In the genomic region with DNA sequence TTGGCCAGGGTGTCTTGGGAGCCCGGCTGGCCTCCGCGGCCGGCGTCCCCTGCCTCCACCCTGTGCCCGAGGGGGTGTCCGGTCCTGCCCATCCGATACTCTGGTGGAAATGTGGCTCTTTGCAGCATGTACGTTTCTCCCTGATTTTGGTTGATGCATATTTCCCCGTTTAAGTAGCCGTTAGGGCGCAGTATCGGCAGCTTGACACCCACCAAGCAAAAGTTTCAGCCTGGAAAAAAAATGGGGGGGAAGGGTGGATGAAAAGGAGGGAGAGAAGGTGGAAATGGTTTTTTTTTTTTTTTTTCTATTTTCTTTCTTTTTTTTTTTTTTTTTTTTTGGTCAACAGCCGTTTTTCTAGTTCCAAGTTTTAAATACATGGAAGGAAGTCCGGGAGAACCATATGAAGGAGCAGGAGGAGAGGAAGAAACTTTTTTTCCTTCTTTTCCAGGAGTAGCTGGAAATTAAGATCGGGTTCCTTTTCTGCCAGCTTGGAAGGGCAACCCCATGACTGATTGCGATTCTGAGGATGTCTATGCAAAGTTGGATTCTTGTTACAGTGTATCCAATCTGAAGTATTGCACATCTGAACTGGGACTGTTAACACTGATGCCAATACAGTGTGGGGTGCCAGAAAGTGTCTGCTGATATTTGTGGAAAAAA, we compare ENCODE assay signal across 1 cellular context.
TF ChIP-seq lines count a peak whose summit lies in the region.

No MANE protein-coding gene starts in this region.

TF ChIP-seq in K562, 482 proteins besides CTCF, POLR2A, EP300 and RAD21 (continued from another document and continues in another):
- TF ChIP-seq, protein P1, sequence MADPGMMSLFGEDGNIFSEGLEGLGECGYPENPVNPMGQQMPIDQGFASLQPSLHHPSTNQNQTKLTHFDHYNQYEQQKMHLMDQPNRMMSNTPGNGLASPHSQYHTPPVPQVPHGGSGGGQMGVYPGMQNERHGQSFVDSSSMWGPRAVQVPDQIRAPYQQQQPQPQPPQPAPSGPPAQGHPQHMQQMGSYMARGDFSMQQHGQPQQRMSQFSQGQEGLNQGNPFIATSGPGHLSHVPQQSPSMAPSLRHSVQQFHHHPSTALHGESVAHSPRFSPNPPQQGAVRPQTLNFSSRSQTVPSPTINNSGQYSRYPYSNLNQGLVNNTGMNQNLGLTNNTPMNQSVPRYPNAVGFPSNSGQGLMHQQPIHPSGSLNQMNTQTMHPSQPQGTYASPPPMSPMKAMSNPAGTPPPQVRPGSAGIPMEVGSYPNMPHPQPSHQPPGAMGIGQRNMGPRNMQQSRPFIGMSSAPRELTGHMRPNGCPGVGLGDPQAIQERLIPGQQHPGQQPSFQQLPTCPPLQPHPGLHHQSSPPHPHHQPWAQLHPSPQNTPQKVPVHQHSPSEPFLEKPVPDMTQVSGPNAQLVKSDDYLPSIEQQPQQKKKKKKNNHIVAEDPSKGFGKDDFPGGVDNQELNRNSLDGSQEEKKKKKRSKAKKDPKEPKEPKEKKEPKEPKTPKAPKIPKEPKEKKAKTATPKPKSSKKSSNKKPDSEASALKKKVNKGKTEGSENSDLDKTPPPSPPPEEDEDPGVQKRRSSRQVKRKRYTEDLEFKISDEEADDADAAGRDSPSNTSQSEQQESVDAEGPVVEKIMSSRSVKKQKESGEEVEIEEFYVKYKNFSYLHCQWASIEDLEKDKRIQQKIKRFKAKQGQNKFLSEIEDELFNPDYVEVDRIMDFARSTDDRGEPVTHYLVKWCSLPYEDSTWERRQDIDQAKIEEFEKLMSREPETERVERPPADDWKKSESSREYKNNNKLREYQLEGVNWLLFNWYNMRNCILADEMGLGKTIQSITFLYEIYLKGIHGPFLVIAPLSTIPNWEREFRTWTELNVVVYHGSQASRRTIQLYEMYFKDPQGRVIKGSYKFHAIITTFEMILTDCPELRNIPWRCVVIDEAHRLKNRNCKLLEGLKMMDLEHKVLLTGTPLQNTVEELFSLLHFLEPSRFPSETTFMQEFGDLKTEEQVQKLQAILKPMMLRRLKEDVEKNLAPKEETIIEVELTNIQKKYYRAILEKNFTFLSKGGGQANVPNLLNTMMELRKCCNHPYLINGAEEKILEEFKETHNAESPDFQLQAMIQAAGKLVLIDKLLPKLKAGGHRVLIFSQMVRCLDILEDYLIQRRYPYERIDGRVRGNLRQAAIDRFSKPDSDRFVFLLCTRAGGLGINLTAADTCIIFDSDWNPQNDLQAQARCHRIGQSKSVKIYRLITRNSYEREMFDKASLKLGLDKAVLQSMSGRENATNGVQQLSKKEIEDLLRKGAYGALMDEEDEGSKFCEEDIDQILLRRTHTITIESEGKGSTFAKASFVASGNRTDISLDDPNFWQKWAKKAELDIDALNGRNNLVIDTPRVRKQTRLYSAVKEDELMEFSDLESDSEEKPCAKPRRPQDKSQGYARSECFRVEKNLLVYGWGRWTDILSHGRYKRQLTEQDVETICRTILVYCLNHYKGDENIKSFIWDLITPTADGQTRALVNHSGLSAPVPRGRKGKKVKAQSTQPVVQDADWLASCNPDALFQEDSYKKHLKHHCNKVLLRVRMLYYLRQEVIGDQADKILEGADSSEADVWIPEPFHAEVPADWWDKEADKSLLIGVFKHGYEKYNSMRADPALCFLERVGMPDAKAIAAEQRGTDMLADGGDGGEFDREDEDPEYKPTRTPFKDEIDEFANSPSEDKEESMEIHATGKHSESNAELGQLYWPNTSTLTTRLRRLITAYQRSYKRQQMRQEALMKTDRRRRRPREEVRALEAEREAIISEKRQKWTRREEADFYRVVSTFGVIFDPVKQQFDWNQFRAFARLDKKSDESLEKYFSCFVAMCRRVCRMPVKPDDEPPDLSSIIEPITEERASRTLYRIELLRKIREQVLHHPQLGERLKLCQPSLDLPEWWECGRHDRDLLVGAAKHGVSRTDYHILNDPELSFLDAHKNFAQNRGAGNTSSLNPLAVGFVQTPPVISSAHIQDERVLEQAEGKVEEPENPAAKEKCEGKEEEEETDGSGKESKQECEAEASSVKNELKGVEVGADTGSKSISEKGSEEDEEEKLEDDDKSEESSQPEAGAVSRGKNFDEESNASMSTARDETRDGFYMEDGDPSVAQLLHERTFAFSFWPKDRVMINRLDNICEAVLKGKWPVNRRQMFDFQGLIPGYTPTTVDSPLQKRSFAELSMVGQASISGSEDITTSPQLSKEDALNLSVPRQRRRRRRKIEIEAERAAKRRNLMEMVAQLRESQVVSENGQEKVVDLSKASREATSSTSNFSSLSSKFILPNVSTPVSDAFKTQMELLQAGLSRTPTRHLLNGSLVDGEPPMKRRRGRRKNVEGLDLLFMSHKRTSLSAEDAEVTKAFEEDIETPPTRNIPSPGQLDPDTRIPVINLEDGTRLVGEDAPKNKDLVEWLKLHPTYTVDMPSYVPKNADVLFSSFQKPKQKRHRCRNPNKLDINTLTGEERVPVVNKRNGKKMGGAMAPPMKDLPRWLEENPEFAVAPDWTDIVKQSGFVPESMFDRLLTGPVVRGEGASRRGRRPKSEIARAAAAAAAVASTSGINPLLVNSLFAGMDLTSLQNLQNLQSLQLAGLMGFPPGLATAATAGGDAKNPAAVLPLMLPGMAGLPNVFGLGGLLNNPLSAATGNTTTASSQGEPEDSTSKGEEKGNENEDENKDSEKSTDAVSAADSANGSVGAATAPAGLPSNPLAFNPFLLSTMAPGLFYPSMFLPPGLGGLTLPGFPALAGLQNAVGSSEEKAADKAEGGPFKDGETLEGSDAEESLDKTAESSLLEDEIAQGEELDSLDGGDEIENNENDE (IDR thresholded peaks at IDR 0.05; ENCODE audit: low read depth, low read length) = no peak
- TF ChIP-seq, protein P2, sequence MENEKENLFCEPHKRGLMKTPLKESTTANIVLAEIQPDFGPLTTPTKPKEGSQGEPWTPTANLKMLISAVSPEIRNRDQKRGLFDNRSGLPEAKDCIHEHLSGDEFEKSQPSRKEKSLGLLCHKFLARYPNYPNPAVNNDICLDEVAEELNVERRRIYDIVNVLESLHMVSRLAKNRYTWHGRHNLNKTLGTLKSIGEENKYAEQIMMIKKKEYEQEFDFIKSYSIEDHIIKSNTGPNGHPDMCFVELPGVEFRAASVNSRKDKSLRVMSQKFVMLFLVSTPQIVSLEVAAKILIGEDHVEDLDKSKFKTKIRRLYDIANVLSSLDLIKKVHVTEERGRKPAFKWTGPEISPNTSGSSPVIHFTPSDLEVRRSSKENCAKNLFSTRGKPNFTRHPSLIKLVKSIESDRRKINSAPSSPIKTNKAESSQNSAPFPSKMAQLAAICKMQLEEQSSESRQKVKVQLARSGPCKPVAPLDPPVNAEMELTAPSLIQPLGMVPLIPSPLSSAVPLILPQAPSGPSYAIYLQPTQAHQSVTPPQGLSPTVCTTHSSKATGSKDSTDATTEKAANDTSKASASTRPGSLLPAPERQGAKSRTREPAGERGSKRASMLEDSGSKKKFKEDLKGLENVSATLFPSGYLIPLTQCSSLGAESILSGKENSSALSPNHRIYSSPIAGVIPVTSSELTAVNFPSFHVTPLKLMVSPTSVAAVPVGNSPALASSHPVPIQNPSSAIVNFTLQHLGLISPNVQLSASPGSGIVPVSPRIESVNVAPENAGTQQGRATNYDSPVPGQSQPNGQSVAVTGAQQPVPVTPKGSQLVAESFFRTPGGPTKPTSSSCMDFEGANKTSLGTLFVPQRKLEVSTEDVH (IDR thresholded peaks at IDR 0.05; ENCODE audit: low read depth, partially characterized antibody) = peak; percentile 51
- no peak for TF ChIP-seq STAT5A (IDR thresholded peaks at IDR 0.05; ENCODE audit: borderline replicate concordance, low read length)
- TF ChIP-seq FOXK1 (CRISPR knock-in tag; IDR thresholded peaks at IDR 0.05; ENCODE audit: borderline replicate concordance) = no peak
- TF ChIP-seq HNRNPL (IDR thresholded peaks at IDR 0.05; ENCODE audit: low read depth, low read length) = peak; percentile 41; the same call in 1 of the 2 replicates
- TF ChIP-seq, protein P3, sequence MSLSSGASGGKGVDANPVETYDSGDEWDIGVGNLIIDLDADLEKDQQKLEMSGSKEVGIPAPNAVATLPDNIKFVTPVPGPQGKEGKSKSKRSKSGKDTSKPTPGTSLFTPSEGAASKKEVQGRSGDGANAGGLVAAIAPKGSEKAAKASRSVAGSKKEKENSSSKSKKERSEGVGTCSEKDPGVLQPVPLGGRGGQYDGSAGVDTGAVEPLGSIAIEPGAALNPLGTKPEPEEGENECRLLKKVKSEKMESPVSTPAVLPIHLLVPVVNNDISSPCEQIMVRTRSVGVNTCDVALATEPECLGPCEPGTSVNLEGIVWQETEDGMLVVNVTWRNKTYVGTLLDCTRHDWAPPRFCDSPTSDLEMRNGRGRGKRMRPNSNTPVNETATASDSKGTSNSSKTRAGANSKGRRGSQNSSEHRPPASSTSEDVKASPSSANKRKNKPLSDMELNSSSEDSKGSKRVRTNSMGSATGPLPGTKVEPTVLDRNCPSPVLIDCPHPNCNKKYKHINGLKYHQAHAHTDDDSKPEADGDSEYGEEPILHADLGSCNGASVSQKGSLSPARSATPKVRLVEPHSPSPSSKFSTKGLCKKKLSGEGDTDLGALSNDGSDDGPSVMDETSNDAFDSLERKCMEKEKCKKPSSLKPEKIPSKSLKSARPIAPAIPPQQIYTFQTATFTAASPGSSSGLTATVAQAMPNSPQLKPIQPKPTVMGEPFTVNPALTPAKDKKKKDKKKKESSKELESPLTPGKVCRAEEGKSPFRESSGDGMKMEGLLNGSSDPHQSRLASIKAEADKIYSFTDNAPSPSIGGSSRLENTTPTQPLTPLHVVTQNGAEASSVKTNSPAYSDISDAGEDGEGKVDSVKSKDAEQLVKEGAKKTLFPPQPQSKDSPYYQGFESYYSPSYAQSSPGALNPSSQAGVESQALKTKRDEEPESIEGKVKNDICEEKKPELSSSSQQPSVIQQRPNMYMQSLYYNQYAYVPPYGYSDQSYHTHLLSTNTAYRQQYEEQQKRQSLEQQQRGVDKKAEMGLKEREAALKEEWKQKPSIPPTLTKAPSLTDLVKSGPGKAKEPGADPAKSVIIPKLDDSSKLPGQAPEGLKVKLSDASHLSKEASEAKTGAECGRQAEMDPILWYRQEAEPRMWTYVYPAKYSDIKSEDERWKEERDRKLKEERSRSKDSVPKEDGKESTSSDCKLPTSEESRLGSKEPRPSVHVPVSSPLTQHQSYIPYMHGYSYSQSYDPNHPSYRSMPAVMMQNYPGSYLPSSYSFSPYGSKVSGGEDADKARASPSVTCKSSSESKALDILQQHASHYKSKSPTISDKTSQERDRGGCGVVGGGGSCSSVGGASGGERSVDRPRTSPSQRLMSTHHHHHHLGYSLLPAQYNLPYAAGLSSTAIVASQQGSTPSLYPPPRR (CRISPR knock-in tag; IDR thresholded peaks at IDR 0.05; ENCODE audit: borderline replicate concordance) = no peak
- TF ChIP-seq KDM1A (IDR thresholded peaks at IDR 0.05) = no peak
- TF ChIP-seq FIP1L1 (IDR thresholded peaks at IDR 0.05; ENCODE audit: low read depth, low read length, poor library complexity, severe bottlenecking) = no peak
- TF ChIP-seq, protein P4, sequence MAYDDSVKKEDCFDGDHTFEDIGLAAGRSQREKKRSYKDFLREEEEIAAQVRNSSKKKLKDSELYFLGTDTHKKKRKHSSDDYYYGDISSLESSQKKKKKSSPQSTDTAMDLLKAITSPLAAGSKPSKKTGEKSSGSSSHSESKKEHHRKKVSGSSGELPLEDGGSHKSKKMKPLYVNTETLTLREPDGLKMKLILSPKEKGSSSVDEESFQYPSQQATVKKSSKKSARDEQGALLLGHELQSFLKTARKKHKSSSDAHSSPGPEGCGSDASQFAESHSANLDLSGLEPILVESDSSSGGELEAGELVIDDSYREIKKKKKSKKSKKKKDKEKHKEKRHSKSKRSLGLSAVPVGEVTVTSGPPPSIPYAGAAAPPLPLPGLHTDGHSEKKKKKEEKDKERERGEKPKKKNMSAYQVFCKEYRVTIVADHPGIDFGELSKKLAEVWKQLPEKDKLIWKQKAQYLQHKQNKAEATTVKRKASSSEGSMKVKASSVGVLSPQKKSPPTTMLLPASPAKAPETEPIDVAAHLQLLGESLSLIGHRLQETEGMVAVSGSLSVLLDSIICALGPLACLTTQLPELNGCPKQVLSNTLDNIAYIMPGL (CRISPR knock-in tag; IDR thresholded peaks at IDR 0.05) = no peak
- TF ChIP-seq TEAD4 (IDR thresholded peaks at IDR 0.05; ENCODE audit: low read length) = 0 out of 2 replicates have a peak, but pooled peaks have one; percentile 15
- no peak for TF ChIP-seq TEAD4 (CRISPR knock-in tag; IDR thresholded peaks at IDR 0.05; ENCODE audit: borderline replicate concordance)
- TF ChIP-seq YY1 (IDR thresholded peaks at IDR 0.05; ENCODE audit: borderline replicate concordance in 1 of 3, control insufficient read depth in 1 of 3, extremely low read depth in 1 of 3, insufficient read depth in 3 of 3, insufficient read length in 1 of 3, insufficient replicate concordance in 2 of 3, low read depth in 1 of 3, low read length in 2 of 3) = no peak
- TF ChIP-seq LARP7 (IDR thresholded peaks at IDR 0.05) = no peak
- TF ChIP-seq, protein P5, sequence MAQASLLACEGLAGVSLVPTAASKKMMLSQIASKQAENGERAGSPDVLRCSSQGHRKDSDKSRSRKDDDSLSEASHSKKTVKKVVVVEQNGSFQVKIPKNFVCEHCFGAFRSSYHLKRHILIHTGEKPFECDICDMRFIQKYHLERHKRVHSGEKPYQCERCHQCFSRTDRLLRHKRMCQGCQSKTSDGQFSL (CRISPR knock-in tag; IDR thresholded peaks at IDR 0.05) = 0 out of 2 replicates have a peak, but pooled peaks have one; percentile 28
- TF ChIP-seq, protein P5 (tag; IDR thresholded peaks at IDR 0.05) = no peak
- TF ChIP-seq, protein P6, sequence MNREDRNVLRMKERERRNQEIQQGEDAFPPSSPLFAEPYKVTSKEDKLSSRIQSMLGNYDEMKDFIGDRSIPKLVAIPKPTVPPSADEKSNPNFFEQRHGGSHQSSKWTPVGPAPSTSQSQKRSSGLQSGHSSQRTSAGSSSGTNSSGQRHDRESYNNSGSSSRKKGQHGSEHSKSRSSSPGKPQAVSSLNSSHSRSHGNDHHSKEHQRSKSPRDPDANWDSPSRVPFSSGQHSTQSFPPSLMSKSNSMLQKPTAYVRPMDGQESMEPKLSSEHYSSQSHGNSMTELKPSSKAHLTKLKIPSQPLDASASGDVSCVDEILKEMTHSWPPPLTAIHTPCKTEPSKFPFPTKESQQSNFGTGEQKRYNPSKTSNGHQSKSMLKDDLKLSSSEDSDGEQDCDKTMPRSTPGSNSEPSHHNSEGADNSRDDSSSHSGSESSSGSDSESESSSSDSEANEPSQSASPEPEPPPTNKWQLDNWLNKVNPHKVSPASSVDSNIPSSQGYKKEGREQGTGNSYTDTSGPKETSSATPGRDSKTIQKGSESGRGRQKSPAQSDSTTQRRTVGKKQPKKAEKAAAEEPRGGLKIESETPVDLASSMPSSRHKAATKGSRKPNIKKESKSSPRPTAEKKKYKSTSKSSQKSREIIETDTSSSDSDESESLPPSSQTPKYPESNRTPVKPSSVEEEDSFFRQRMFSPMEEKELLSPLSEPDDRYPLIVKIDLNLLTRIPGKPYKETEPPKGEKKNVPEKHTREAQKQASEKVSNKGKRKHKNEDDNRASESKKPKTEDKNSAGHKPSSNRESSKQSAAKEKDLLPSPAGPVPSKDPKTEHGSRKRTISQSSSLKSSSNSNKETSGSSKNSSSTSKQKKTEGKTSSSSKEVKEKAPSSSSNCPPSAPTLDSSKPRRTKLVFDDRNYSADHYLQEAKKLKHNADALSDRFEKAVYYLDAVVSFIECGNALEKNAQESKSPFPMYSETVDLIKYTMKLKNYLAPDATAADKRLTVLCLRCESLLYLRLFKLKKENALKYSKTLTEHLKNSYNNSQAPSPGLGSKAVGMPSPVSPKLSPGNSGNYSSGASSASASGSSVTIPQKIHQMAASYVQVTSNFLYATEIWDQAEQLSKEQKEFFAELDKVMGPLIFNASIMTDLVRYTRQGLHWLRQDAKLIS (CRISPR knock-in tag; IDR thresholded peaks at IDR 0.05) = 0 out of 2 replicates have a peak, but pooled peaks have one; percentile 13
- no peak for TF ChIP-seq STAG1 (CRISPR knock-in tag; IDR thresholded peaks at IDR 0.05; ENCODE audit: borderline replicate concordance)
- no peak for TF ChIP-seq ZNF644 (tag; IDR thresholded peaks at IDR 0.05; ENCODE audit: low read depth)
- no peak for TF ChIP-seq HDAC6 (IDR thresholded peaks at IDR 0.05; ENCODE audit: low read depth, low read length)
- TF ChIP-seq GABPA (tag; conservative IDR thresholded peaks at IDR 0.05; ENCODE audit: low read depth) = no peak
- TF ChIP-seq XRCC4 (IDR thresholded peaks at IDR 0.05; ENCODE audit: extremely low read depth, insufficient read depth, insufficient read length) = no peak
- no peak for TF ChIP-seq TRIM24 (IDR thresholded peaks at IDR 0.05)
